Comparison of ENCODE assay signal across 13 cellular contexts in the genomic region with DNA sequence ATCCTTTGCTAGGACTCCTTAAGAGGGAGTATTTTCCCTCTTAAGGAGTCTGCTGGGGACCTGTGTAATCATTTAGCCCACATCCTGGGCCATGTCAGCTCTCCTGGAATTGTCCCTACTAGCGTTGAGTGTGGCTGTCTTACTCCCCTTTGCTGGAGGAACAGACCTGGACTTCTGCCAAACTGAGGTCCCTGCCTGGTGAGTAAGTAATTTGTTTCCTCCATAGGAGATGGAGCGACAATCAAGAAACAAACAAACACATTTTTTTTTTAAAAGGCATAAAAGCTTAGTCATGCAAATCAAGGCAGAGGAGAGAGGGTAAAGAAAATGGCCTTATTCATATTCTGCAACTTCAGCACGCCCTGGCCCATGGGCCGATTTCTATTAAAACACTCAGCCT.
A peak's percentile ranks its signal among the peaks of the same experiment; 100 is the strongest.
DNase-seq lines count a peak whose midpoint lies in the region; ATAC-seq and TF ChIP-seq lines count a peak whose summit lies in the region.
"Had no signal": no experiment of that assay in that cellular context is flagged by ENCODE, and none has a peak within 500 bp of the region (broad histone marks: within the 10 kb centered on the region; RNA-seq: fewer than 3 reads in every experiment).

No MANE protein-coding gene starts in this region.

- H3K36me3 ChIP-seq in spleen, result no peaks in the 10 kb centered on the region

- intact Hi-C loops in spleen (cut with DNase I; ENCODE audit: low total_unique reads), result no loop called here

- ATAC-seq in HG03159 (IDR thresholded peaks at IDR 0.05; ENCODE audit: unreplicated experiment) (no peak), GM19324 (IDR thresholded peaks at IDR 0.05; ENCODE audit: low FRiP score, unreplicated experiment) (no peak)
- ATAC-seq: activated T-cell treated with anti-CD3 and anti-CD28 coated beads, Interleukin-2, amount 50 U/mL, for 4 hours; stimulated activated naive B cell treated with anti-CD40 and anti-IgM and Interleukin-4, amounts not matched to agents 10 μg/mL and 1 μg/mL and 100 μg/mL, for 72 hours had no signal

- TF ChIP-seq POLR2A in spleen (IDR thresholded peaks at IDR 0.05), result no peak

- no peaks in the 10 kb centered on the region for H3K27me3 ChIP-seq in spleen (replicated peaks in 1 of 7)

- no peak for TF ChIP-seq CTCF in spleen (IDR thresholded peaks at IDR 0.05 in 8 of 11, conservative IDR thresholded peaks at IDR 0.05 in 3 of 11)

- H3K27ac ChIP-seq in epithelial cell of prostate (peak overlapping the region; percentile 66), spleen (no peak overlapping the region)

- WGBS in spleen, 5 donors, result 42 to 52% (median 52%) methylated on average over 4 of the region's 4 CpGs

- H3K4me1 ChIP-seq in spleen, result no peaks in the 10 kb centered on the region

- H3K9me3 ChIP-seq in spleen, result no peaks in the 10 kb centered on the region

- peak; percentile 68 for DNase-seq in NCI-H2171 treated with DMSO at 0.1 percent for 48 hours (lab: John Stamatoyannopoulos, UW)
- DNase-seq in NCI-H2171 (lab: John Stamatoyannopoulos, UW), result no peak
- DNase-seq in NCI-H526 treated with DMSO at 0.1 percent for 48 hours (lab: John Stamatoyannopoulos, UW), result peak; percentile 12
- DNase-seq in epithelial cell of prostate (ENCODE audit: low read depth, low spot score), result peak; percentile 49
- DNase-seq in renal cortical epithelial cell (ENCODE audit: low read depth), result peak; percentile 96
- DNase-seq in spleen, result no peak
- DNase-seq: ACHN; activated T-cell treated with anti-CD3 and anti-CD28 coated beads, Interleukin-2, amount 50 U/mL, for 4 hours; NCI-H1930; stimulated activated naive B cell treated with anti-CD40 and anti-IgM and Interleukin-4, amounts not matched to agents 10 μg/mL and 1 μg/mL and 100 μg/mL, for 72 hours had no signal

- H3K4me3 ChIP-seq in spleen, result no peak overlapping the region
- H3K4me3 ChIP-seq: skin epidermis had no signal

Comparison
In these comparisons a context has a peak if more than half of its experiments do, and no peak if none do; other contexts are left out.
1. DNase-seq: peak in NCI-H2171 treated with DMSO at 0.1 percent for 48 hours (single experiment), NCI-H526 treated with DMSO at 0.1 percent for 48 hours (single experiment), epithelial cell of prostate (single experiment) and renal cortical epithelial cell (single experiment); none in NCI-H2171 (single experiment) and spleen (single experiment).